8 cellular contexts compared by ENCODE assay signal in genomic region chr3:9779721-9780450, GRCh38. TPM values are rescaled to one million over a fixed set of nuclear protein-coding genes. Genes with fewer than 3 reads are reported as not detected.
A peak's percentile ranks its signal among the peaks of the same experiment; 100 is the strongest.
DNase-seq lines count a peak whose midpoint lies in the region; ATAC-seq, FAIRE-seq and TF ChIP-seq lines count a peak whose summit lies in the region.

No MANE protein-coding gene starts in this region.

- peaks cover 37% of the 10 kb centered on the region for H3K4me1 Mint-ChIP-seq in T-helper 17 cell

- intact Hi-C loops in left cardiac atrium (cut with DNase I) = no loop called here

- H3K4me3 ChIP-seq in WERI-Rb-1 (ENCODE audit: low read depth, low read length) = no peak overlapping the region

- H3K27me3 ChIP-seq in WERI-Rb-1 (ENCODE audit: insufficient read depth, low read depth, severe bottlenecking) (no peaks in the 10 kb centered on the region), foreskin keratinocyte (no peaks in the 10 kb centered on the region)

- TF ChIP-seq CTCF in WERI-Rb-1 (IDR thresholded peaks at IDR 0.05; ENCODE audit: low read depth, low read length) (no peak), foreskin keratinocyte (conservative IDR thresholded peaks at IDR 0.05) (no peak)

- H3K9me3 ChIP-seq in T-helper 17 cell (ENCODE audit: control insufficient read depth, low read length, poor library complexity, severe bottlenecking) = no peaks in the 10 kb centered on the region
- H3K9me3 ChIP-seq in WERI-Rb-1 (ENCODE audit: severe bottlenecking) = no peaks in the 10 kb centered on the region

- peaks cover 3% of the 10 kb centered on the region for H3K36me3 Mint-ChIP-seq in T-helper 17 cell (ENCODE audit: low read depth)

- H3K27ac Mint-ChIP-seq in T-helper 17 cell = peak overlapping the region; percentile 88

- FAIRE-seq in frontal cortex (lab: Jason Lieb, UNC) = no peak

- H3K36me3 ChIP-seq in WERI-Rb-1 = peaks cover 21% of the 10 kb centered on the region

- DNase-seq in T-helper 17 cell (no peak), left cardiac atrium (peak; percentile 24), frontal cortex (ENCODE audit: low spot score in 2 of 2) (no peak), WERI-Rb-1 (no peak), LoVo (ENCODE audit: low spot score) (no peak), foreskin keratinocyte (no peak)

- peaks cover 3% of the 10 kb centered on the region for H3K4me1 ChIP-seq in foreskin keratinocyte

- peak overlapping the region; percentile 77 for H3K4me3 Mint-ChIP-seq in T-helper 17 cell

- ATAC-seq in GM18909 (IDR thresholded peaks at IDR 0.05; ENCODE audit: poor library complexity, unreplicated experiment) (peak; percentile 72), HG03060 (IDR thresholded peaks at IDR 0.05; ENCODE audit: low read depth, unreplicated experiment) (peak; percentile 31), T-helper 17 cell (peak; percentile 80), left cardiac atrium (peak; percentile 45 to 70), foreskin keratinocyte (no peak)

- H3K27ac ChIP-seq in WERI-Rb-1 (no peak overlapping the region), foreskin keratinocyte (no peak overlapping the region)

- H3K27me3 Mint-ChIP-seq in T-helper 17 cell = no peaks in the 10 kb centered on the region

RNA-seq across cellular contexts. Expression of gene CAMK1, which starts 10.1 kb away (rescaled TPM):
- total RNA-seq in T-helper 17 cell = 1 to 10 TPM; 1.9 to 2.2 TPM
- total RNA-seq in left cardiac atrium = 10 to 100 TPM; 24.2 to 27.4 TPM
- total RNA-seq in frontal cortex = 69.7 TPM
- 6.6 and 9.3 TPM in 2 replicates for total RNA-seq in foreskin keratinocyte
- polyA plus RNA-seq in foreskin keratinocyte = 8.7 and 10.7 TPM in 2 replicates

RNA-seq across cellular contexts. Expression of gene TADA3, which starts 12.4 kb away (rescaled TPM):
- total RNA-seq in T-helper 17 cell = 10 to 100 TPM; 32.2 to 35.2 TPM
- total RNA-seq in left cardiac atrium = 10 to 100 TPM; 42.0 to 42.7 TPM
- total RNA-seq in frontal cortex = 33.0 TPM
- 56.0 and 56.1 TPM in 2 replicates for total RNA-seq in foreskin keratinocyte
- 63.8 and 66.4 TPM in 2 replicates for polyA plus RNA-seq in foreskin keratinocyte

RNA-seq across cellular contexts. Expression of gene ARPC4, which starts 13.0 kb away (rescaled TPM):
- 100 to 1,000 TPM; 155 to 192 TPM for total RNA-seq in T-helper 17 cell
- 10 to 100 TPM; 80.8 to 96.2 TPM for total RNA-seq in left cardiac atrium
- 181 TPM for total RNA-seq in frontal cortex
- 140 and 146 TPM in 2 replicates for total RNA-seq in foreskin keratinocyte
- 165 and 174 TPM in 2 replicates for polyA plus RNA-seq in foreskin keratinocyte

RNA-seq across cellular contexts. Expression of gene OGG1, which starts 30.1 kb away (rescaled TPM):
- total RNA-seq in T-helper 17 cell = 10 to 100 TPM; 18.4 to 22.6 TPM
- 10 to 100 TPM; 11.8 to 12.6 TPM for total RNA-seq in left cardiac atrium
- 98.6 TPM for total RNA-seq in frontal cortex
- total RNA-seq in foreskin keratinocyte = 22.4 and 23.1 TPM in 2 replicates
- polyA plus RNA-seq in foreskin keratinocyte = 22.4 and 25.2 TPM in 2 replicates

RNA-seq across cellular contexts. Expression of gene TTLL3, which starts 30.2 kb away (rescaled TPM):
- total RNA-seq in T-helper 17 cell (10 to 100 TPM; 87.2 to 88.7 TPM), left cardiac atrium (10 to 100 TPM; 15.4 to 20.4 TPM), frontal cortex (17.1 TPM), foreskin keratinocyte (3.0 and 5.5 TPM in 2 replicates)
- 2.0 and 4.7 TPM in 2 replicates for polyA plus RNA-seq in foreskin keratinocyte
